ENCODE assay signal across 22 cellular contexts in genomic region chr4:105670684-105671083, GRCh38. TPM values are rescaled to one million over a fixed set of nuclear protein-coding genes. Genes with fewer than 3 reads are reported as not detected.
DNase-seq lines count a peak whose midpoint lies in the region; ATAC-seq, FAIRE-seq and TF ChIP-seq lines count a peak whose summit lies in the region.
"Had no signal": no experiment of that assay in that cellular context is flagged by ENCODE, and none has a peak within 500 bp of the region (broad histone marks: within the 10 kb centered on the region; RNA-seq: fewer than 3 reads in every experiment).

No MANE protein-coding gene starts in this region.

- TF ChIP-seq POLR2A in GM12878 (IDR thresholded peaks at IDR 0.05; ENCODE audit: low read depth, low read length): no peak

- H3K27ac ChIP-seq in GM12878 (ENCODE audit: control insufficient read depth, insufficient read depth) (no peak overlapping the region), liver (ENCODE audit: low read depth in 1 of 2, low read length in 2 of 2) (no peak overlapping the region), pancreas (no peak overlapping the region)
- H3K27ac ChIP-seq in effector memory CD4-positive, alpha-beta T cell (ENCODE audit: insufficient read depth, low read length, poor library complexity, severe bottlenecking): no peak overlapping the region
- H3K27ac ChIP-seq: 22Rv1, BLaER1, C4-2B had no signal

- H3K4me3 ChIP-seq in GM12878 (no peak overlapping the region), liver (ENCODE audit: low read depth in 1 of 3, low read length in 3 of 3) (no peak overlapping the region), pancreas (no peak overlapping the region)
- H3K4me3 ChIP-seq in effector memory CD4-positive, alpha-beta T cell (ENCODE audit: insufficient read depth, low read depth, low read length, poor library complexity, severe bottlenecking): no peak overlapping the region
- H3K4me3 ChIP-seq: BLaER1, HAP-1 had no signal

- DNase-seq in GM12878 (ENCODE audit: low read depth, low spot score) (no peak), left colon (no peak), pancreas (no peak), kidney glomerular epithelial cell (lab: John Stamatoyannopoulos, UW) (no peak), SIG-M5 treated with dmso at 0.1 percent for 504 hours (lab: John Stamatoyannopoulos, UW; ENCODE audit: unreplicated experiment) (no peak)
- DNase-seq in effector memory CD4-positive, alpha-beta T cell: no peak
- DNase-seq: Caco-2; CD4-positive, CD25-positive, alpha-beta regulatory T cell; CD8-positive, alpha-beta T cell; DMS153; DND-41; GOT3 had no signal

- no peaks in the 10 kb centered on the region for H3K9me3 ChIP-seq in GM12878 (replicated peaks; ENCODE audit: control insufficient read depth, insufficient read depth, low read length)
- no peaks in the 10 kb centered on the region for H3K9me3 ChIP-seq in liver (ENCODE audit: control insufficient read depth in 4 of 4, low read length in 3 of 4)
- H3K9me3 ChIP-seq in pancreas: no peaks in the 10 kb centered on the region
- no peaks in the 10 kb centered on the region for H3K9me3 ChIP-seq in effector memory CD4-positive, alpha-beta T cell (ENCODE audit: control insufficient read depth, low read length)
- H3K9me3 ChIP-seq: BLaER1, Caco-2, HAP-1 had no signal

- H3K79me2 ChIP-seq in GM12878 (ENCODE audit: control insufficient read depth, insufficient read depth, low read length): no peaks in the 10 kb centered on the region

- intact Hi-C loops in GM12878 (cut with micrococcal nuclease; ENCODE audit: unreplicated experiment): no loop called here
- intact Hi-C loops in left colon (cut with DNase I, micrococcal nuclease): no loop called here
- intact Hi-C loops in pancreas (cut with DNase I): no loop called here

- ATAC-seq in GM12878 (0 out of 3 replicates have a peak, but pooled peaks have one; percentile 21), left colon (peak; percentile 80), pancreas (peak; percentile 56 to 70 (median 64)), GM18502 (IDR thresholded peaks at IDR 0.05; ENCODE audit: poor library complexity, unreplicated experiment) (no peak)
- ATAC-seq: CD8-positive, alpha-beta T cell had no signal

- no peak for TF ChIP-seq EP300 in GM12878 (IDR thresholded peaks at IDR 0.05; ENCODE audit: borderline replicate concordance in 1 of 2, control insufficient read depth in 1 of 2, low read depth in 2 of 2, low read length in 2 of 2)

- no peak overlapping the region for H3K4me2 ChIP-seq in GM12878 (ENCODE audit: control insufficient read depth, insufficient read depth)
- H3K4me2 ChIP-seq: BLaER1 had no signal

- H4K20me1 ChIP-seq in GM12878 (ENCODE audit: control insufficient read depth, insufficient read depth): no peaks in the 10 kb centered on the region
- H4K20me1 ChIP-seq: BLaER1 had no signal

- H3K4me1 ChIP-seq in GM12878 (ENCODE audit: control insufficient read depth, insufficient read depth, low read length) (no peaks in the 10 kb centered on the region), liver (ENCODE audit: control insufficient read depth in 4 of 4, insufficient read depth in 4 of 4, low read length in 3 of 4) (peaks cover 0 to 4% (median under 1%) of the 10 kb centered on the region in 4 donors), pancreas (no peaks in the 10 kb centered on the region)
- H3K4me1 ChIP-seq in effector memory CD4-positive, alpha-beta T cell (ENCODE audit: control insufficient read depth, insufficient read depth, low read length, poor library complexity, severe bottlenecking): no peaks in the 10 kb centered on the region
- H3K4me1 ChIP-seq: BLaER1, Caco-2 had no signal

- no peak for FAIRE-seq in GM12878 (lab: Jason Lieb, UNC)
- FAIRE-seq in pancreas (lab: Jason Lieb, UNC): no peak
- FAIRE-seq: A204.1, G401.6, GM18507, H54 had no signal

- TF ChIP-seq RAD21 in GM12878 (IDR thresholded peaks at IDR 0.05; ENCODE audit: insufficient read depth, low read depth, low read length): no peak
- no peak for TF ChIP-seq RAD21 in liver (IDR thresholded peaks at IDR 0.05)

- in situ Hi-C loops in GM12878 (cut with MboI): no loop called here

- H3K36me3 ChIP-seq in GM12878 (ENCODE audit: control insufficient read depth in 2 of 2, insufficient read depth in 2 of 2, low read length in 1 of 2) (no peaks in the 10 kb centered on the region), liver (ENCODE audit: control insufficient read depth in 4 of 4, insufficient read depth in 3 of 4, low read depth in 1 of 4, low read length in 3 of 4) (no peaks in the 10 kb centered on the region), pancreas (peaks cover 0 to 13% (median 0%) of the 10 kb centered on the region in 3 donors)
- H3K36me3 ChIP-seq in effector memory CD4-positive, alpha-beta T cell (ENCODE audit: control insufficient read depth, insufficient read depth, low read length): no peaks in the 10 kb centered on the region
- H3K36me3 ChIP-seq: BLaER1, HAP-1 had no signal

- H3K9ac ChIP-seq in GM12878 (ENCODE audit: control insufficient read depth, insufficient read depth, low read length) (no peak overlapping the region), liver (ENCODE audit: low read depth in 1 of 2, low read length in 2 of 2) (no peak overlapping the region)
- H3K9ac ChIP-seq: BLaER1 had no signal

- POLR2A ChIA-PET in GM12878 (lab: Charles Lee): no interaction called here

- RAD21 ChIA-PET in GM12878 (lab: Charles Lee; ENCODE audit: unreplicated experiment): no interaction called here

- CTCF ChIA-PET in GM12878 (lab: Yijun Ruan, JAX): interaction anchor here (0.9 kb wide), 1 partner anchor 38 kb away, joined by 3 read pairs; no protein-coding TSS in a partner anchor

- no TSS peak for BruUV-seq in GM12878 (replicated peaks; lab: Mats Ljungman, UMichigan)

- SMC1A ChIA-PET in GM12878 (lab: Charles Lee; ENCODE audit: uncharacterized antibody, unreplicated experiment): interaction anchor here (0.8 to 2.8 kb wide), 3 partner anchors 39 to 155 kb away, joined by 3 to 12 read pairs (median 3); no protein-coding TSS in a partner anchor

- no peak overlapping the region for H2AFZ ChIP-seq in GM12878 (ENCODE audit: control insufficient read depth, low read depth, low read length)

- TF ChIP-seq CTCF in GM12878 (IDR thresholded peaks at IDR 0.05 in 2 of 3, conservative IDR thresholded peaks at IDR 0.05 in 1 of 3; ENCODE audit: control insufficient read depth in 2 of 3, extremely low read depth in 1 of 3, insufficient read depth in 1 of 3, low read depth in 3 of 3, low read length in 3 of 3): no peak
- no peak for TF ChIP-seq CTCF in liver (IDR thresholded peaks at IDR 0.05; ENCODE audit: low read depth, low read length, missing input control)
- TF ChIP-seq CTCF in pancreas (IDR thresholded peaks at IDR 0.05): no peak

- H3K27me3 ChIP-seq in GM12878 (replicated peaks in 1 of 2; ENCODE audit: control insufficient read depth in 2 of 2, insufficient read depth in 2 of 2, low read length in 1 of 2) (no peaks in the 10 kb centered on the region), liver (ENCODE audit: control insufficient read depth in 4 of 4, insufficient read depth in 4 of 4, low read length in 3 of 4) (no peaks in the 10 kb centered on the region), pancreas (no peaks in the 10 kb centered on the region)
- no peaks in the 10 kb centered on the region for H3K27me3 ChIP-seq in effector memory CD4-positive, alpha-beta T cell (replicated peaks; ENCODE audit: control insufficient read depth, insufficient read depth, low read length, poor library complexity, severe bottlenecking)
- H3K27me3 ChIP-seq: BLaER1 had no signal

TF ChIP-seq in liver, 16 proteins besides CTCF, POLR2A, EP300 and RAD21 (continues in another document):
- TF ChIP-seq FOXA1 (IDR thresholded peaks at IDR 0.05): no peak

RNA-seq across cellular contexts. Expression of gene INTS12, which starts 37.8 kb away (rescaled TPM):
- 34.6 and 41.0 TPM in 2 replicates for total RNA-seq in GM12878 (2013; cell fraction: nucleolus; rRNA removed)
- total RNA-seq in GM12878 (2014; rRNA removed) (29.6 and 30.5 TPM in 2 replicates), GM12878 (2014; rRNA removed; fragmentation: Illumina TruSeq; extraction: Trizol) (28.8 and 29.4 TPM in 2 replicates), GM12878 (2021) (23.7 and 24.2 TPM in 2 replicates), left colon (10 to 100 TPM; 13.2 to 15.2 TPM), liver (10 to 100 TPM in 1 of 2 donors, 1 to 10 TPM in 1; 9.4 to 15.8 TPM), pancreas (1 to 10 TPM; 5.3 to 10.0 (median 7.0) TPM)
- 23.3 TPM for polyA plus RNA-seq in GM12878 (2011; ENCODE audit: low read depth)
- polyA plus RNA-seq in GM12878 (2011; rRNA removed) (41.0 and 46.9 TPM in 2 replicates), GM12878 (2014; fragmentation: Illumina TruSeq; extraction: Trizol) (52.4 and 55.8 TPM in 2 replicates), GM12878 (2014; fragmentation: Nextera tagmentation; extraction: Ambion mirVana) (10 to 100 TPM; 40.4 to 43.9 TPM), GM12878 (2014; rRNA removed) (28.3 and 34.9 TPM in 2 replicates), GM12878 (2016; fragmentation: Nextera tagmentation; extraction: Ambion mirVana) (10 to 100 TPM; 34.2 to 39.6 TPM), liver (10 to 100 TPM; 11.2 to 16.4 TPM), pancreas (10 to 100 TPM in 1 of 2 donors, 1 to 10 TPM in 1; 6.6 to 12.8 TPM)
- 25.5 and 31.1 TPM in 2 replicates for polyA plus RNA-seq in GM12878 (2011; cell fraction: cytosol; rRNA removed)
- polyA plus RNA-seq in GM12878 (2011; cell fraction: nucleus; rRNA removed): 32.6 and 35.2 TPM in 2 replicates
- 24.2 and 29.0 TPM in 2 replicates for polyA plus RNA-seq in GM12878 (2012)
- 38.8 and 50.5 TPM in 2 replicates for polyA minus RNA-seq in GM12878 (2011; rRNA and poly(A)+ RNA removed)
- polyA minus RNA-seq in GM12878 (2011; cell fraction: cytosol; rRNA and poly(A)+ RNA removed): 8.7 and 9.1 TPM in 2 replicates
- polyA minus RNA-seq in GM12878 (2011; cell fraction: nucleus; rRNA and poly(A)+ RNA removed): 32.5 and 46.6 TPM in 2 replicates

RNA-seq across cellular contexts. Expression of gene GSTCD, which starts 37.9 kb away (rescaled TPM):
- 63.8 and 64.3 TPM in 2 replicates for total RNA-seq in GM12878 (2013; cell fraction: nucleolus; rRNA removed)
- 14.9 and 16.2 TPM in 2 replicates for total RNA-seq in GM12878 (2014; rRNA removed)
- total RNA-seq in GM12878 (2014; rRNA removed; fragmentation: Illumina TruSeq; extraction: Trizol): 18.6 and 19.5 TPM in 2 replicates
- total RNA-seq in GM12878 (2021): 19.9 and 20.4 TPM in 2 replicates
- polyA plus RNA-seq in GM12878 (2011; ENCODE audit: low read depth): 4.1 TPM
- polyA plus RNA-seq in GM12878 (2011; rRNA removed): 28.4 and 39.4 TPM in 2 replicates
- polyA plus RNA-seq in GM12878 (2011; cell fraction: cytosol; rRNA removed): 11.1 and 11.6 TPM in 2 replicates
- 12.3 and 14.6 TPM in 2 replicates for polyA plus RNA-seq in GM12878 (2011; cell fraction: nucleus; rRNA removed)
- polyA plus RNA-seq in GM12878 (2012): 3.9 and 6.5 TPM in 2 replicates
- 16.1 and 18.0 TPM in 2 replicates for polyA plus RNA-seq in GM12878 (2014; fragmentation: Illumina TruSeq; extraction: Trizol)
- 1 to 10 TPM; 4.3 to 5.7 TPM for polyA plus RNA-seq in GM12878 (2014; fragmentation: Nextera tagmentation; extraction: Ambion mirVana)
- polyA plus RNA-seq in GM12878 (2014; rRNA removed): 10.6 and 12.0 TPM in 2 replicates
- polyA plus RNA-seq in GM12878 (2016; fragmentation: Nextera tagmentation; extraction: Ambion mirVana): 10 to 100 TPM; 10.6 to 13.3 TPM
- 23.1 and 26.7 TPM in 2 replicates for polyA minus RNA-seq in GM12878 (2011; rRNA and poly(A)+ RNA removed)
- 11.2 and 13.5 TPM in 2 replicates for polyA minus RNA-seq in GM12878 (2011; cell fraction: cytosol; rRNA and poly(A)+ RNA removed)
- polyA minus RNA-seq in GM12878 (2011; cell fraction: nucleus; rRNA and poly(A)+ RNA removed): 28.7 and 40.2 TPM in 2 replicates
- total RNA-seq in left colon: 1 to 10 TPM; 6.4 to 7.8 TPM
- total RNA-seq in liver: 1 to 10 TPM; 7.1 to 8.7 TPM
- 1 to 10 TPM; 1.2 to 1.5 TPM for polyA plus RNA-seq in liver
- total RNA-seq in pancreas: 1 to 10 TPM; 1.4 to 5.7 (median 3.7) TPM
- 1 to 10 TPM; 1.3 to 1.9 TPM for polyA plus RNA-seq in pancreas
